Comparison of ENCODE assay signal across 9 cellular contexts in the genomic region with DNA sequence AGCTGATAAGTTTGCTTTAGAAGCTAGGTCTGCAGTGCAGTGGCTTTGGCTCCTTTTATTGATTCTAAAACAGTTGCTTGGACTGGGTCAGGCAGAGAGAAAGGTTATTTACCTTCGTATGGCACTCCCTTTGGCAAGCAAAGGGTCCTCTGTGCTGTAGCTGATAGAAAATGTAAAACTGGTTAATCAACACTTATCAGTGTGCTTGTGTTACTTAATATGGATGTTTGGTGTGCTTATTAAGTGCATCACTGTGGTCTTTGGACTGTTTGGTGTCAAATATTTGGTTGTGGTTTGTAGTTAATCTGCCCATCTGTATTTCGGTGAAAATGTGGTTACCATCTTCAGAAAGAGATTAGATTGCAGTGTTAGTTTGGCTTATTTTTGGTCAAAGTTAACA. TPM values are rescaled to one million over a fixed set of nuclear protein-coding genes. Genes with fewer than 3 reads are reported as not detected.
A peak's percentile ranks its signal among the peaks of the same experiment; 100 is the strongest.
DNase-seq lines count a peak whose midpoint lies in the region; ATAC-seq and TF ChIP-seq lines count a peak whose summit lies in the region.
"Had no signal": no experiment of that assay in that cellular context is flagged by ENCODE, and none has a peak within 500 bp of the region (broad histone marks: within the 10 kb centered on the region; RNA-seq: fewer than 3 reads in every experiment).

No MANE protein-coding gene starts in this region.

- no peaks in the 10 kb centered on the region for H3K36me3 ChIP-seq in osteoblast (ENCODE audit: insufficient read depth, low read length)
- H3K36me3 ChIP-seq: thoracic aorta had no signal

- peaks cover 53% of the 10 kb centered on the region for H3K4me1 Mint-ChIP-seq in stimulated activated memory B cell treated with anti-CD40 and anti-IgM and Interleukin-4, amounts not matched to agents 10 μg/mL and 1 μg/mL and 100 μg/mL, for 72 hours

- no peak overlapping the region for H3K27ac ChIP-seq in osteoblast (ENCODE audit: low read depth, low read length)
- H3K27ac ChIP-seq: thoracic aorta had no signal

- peaks cover 30% of the 10 kb centered on the region for H3K36me3 Mint-ChIP-seq in stimulated activated memory B cell treated with anti-CD40 and anti-IgM and Interleukin-4, amounts not matched to agents 10 μg/mL and 1 μg/mL and 100 μg/mL, for 72 hours

- TF ChIP-seq CTCF in osteoblast (IDR thresholded peaks at IDR 0.05; ENCODE audit: extremely low read depth, low read depth, low read length) = no peak
- TF ChIP-seq CTCF in GM10266 (IDR thresholded peaks at IDR 0.05; ENCODE audit: control insufficient read depth, insufficient read depth, low read depth, missing control alignments) = no peak

- intact Hi-C loops in Right ventricle myocardium superior (cut with DNase I) (no loop called here), left ventricle myocardium superior (cut with micrococcal nuclease) (no loop called here)

- H3K27me3 Mint-ChIP-seq in stimulated activated memory B cell treated with anti-CD40 and anti-IgM and Interleukin-4, amounts not matched to agents 10 μg/mL and 1 μg/mL and 100 μg/mL, for 72 hours = no peaks in the 10 kb centered on the region

- H4K20me1 ChIP-seq in osteoblast (ENCODE audit: insufficient read depth, low read length) = peaks cover 13% of the 10 kb centered on the region

- H2AFZ ChIP-seq in osteoblast (ENCODE audit: low read length) = no peak overlapping the region

- peak overlapping the region; percentile 54 for H3K27ac Mint-ChIP-seq in stimulated activated memory B cell treated with anti-CD40 and anti-IgM and Interleukin-4, amounts not matched to agents 10 μg/mL and 1 μg/mL and 100 μg/mL, for 72 hours

- H3K4me2 ChIP-seq in osteoblast (ENCODE audit: insufficient read depth, low read length) = no peak overlapping the region

- DNase-seq in Right ventricle myocardium superior = no peak
- no peak for DNase-seq in left ventricle myocardium superior
- DNase-seq in NAMALWA (ENCODE audit: low spot score) = peak; percentile 56
- DNase-seq in osteoblast (ENCODE audit: insufficient read length, low spot score, missing footprints) = no peak
- DNase-seq in GM10266 (ENCODE audit: extremely low spot score) = no peak
- no peak for DNase-seq in cerebellar cortex (ENCODE audit: low spot score)

- H3K4me3 ChIP-seq in osteoblast (ENCODE audit: insufficient read depth, low read length) = no peak overlapping the region
- H3K4me3 ChIP-seq: thoracic aorta had no signal

- no peak overlapping the region for H3K4me3 Mint-ChIP-seq in stimulated activated memory B cell treated with anti-CD40 and anti-IgM and Interleukin-4, amounts not matched to agents 10 μg/mL and 1 μg/mL and 100 μg/mL, for 72 hours

- no peaks in the 10 kb centered on the region for H3K4me1 ChIP-seq in osteoblast (ENCODE audit: insufficient read depth, low read length)

- H3K9me3 ChIP-seq in osteoblast (ENCODE audit: low read depth, low read length) = no peaks in the 10 kb centered on the region
- H3K9me3 ChIP-seq: thoracic aorta had no signal

- ATAC-seq in Right ventricle myocardium superior (ENCODE audit: poor library complexity) (peak; percentile 18), left ventricle myocardium superior (no peak), HG02884 (IDR thresholded peaks at IDR 0.05; ENCODE audit: unreplicated experiment) (peak; percentile 29)
- ATAC-seq in stimulated activated memory B cell treated with anti-CD40 and anti-IgM and Interleukin-4, amounts not matched to agents 10 μg/mL and 1 μg/mL and 100 μg/mL, for 72 hours = no peak

- peaks cover 57% of the 10 kb centered on the region for H3K79me2 ChIP-seq in osteoblast (ENCODE audit: insufficient read depth, low read length)

- no peaks in the 10 kb centered on the region for H3K27me3 ChIP-seq in osteoblast (ENCODE audit: insufficient read depth, low read length)

- peaks cover 3% of the 10 kb centered on the region for H3K9me3 Mint-ChIP-seq in stimulated activated memory B cell treated with anti-CD40 and anti-IgM and Interleukin-4, amounts not matched to agents 10 μg/mL and 1 μg/mL and 100 μg/mL, for 72 hours

RNA-seq across cellular contexts. Expression of a gene that starts 16.0 kb away (rescaled TPM):
- total RNA-seq in Right ventricle myocardium superior (37.4 TPM), left ventricle myocardium superior (38.3 TPM), osteoblast (49.6 and 59.2 TPM in 2 replicates)

Comparison
In these comparisons a context has a peak if more than half of its experiments do, and no peak if none do; other contexts are left out.
1. ATAC-seq: peak in Right ventricle myocardium superior (single experiment) and HG02884 (single experiment); none in left ventricle myocardium superior (single experiment) and stimulated activated memory B cell treated with anti-CD40 and anti-IgM and Interleukin-4, amounts not matched to agents 10 μg/mL and 1 μg/mL and 100 μg/mL, for 72 hours (single experiment).